Comparison of ENCODE assay signal across 17 cellular contexts in genomic region chr1:245990315-245991022, GRCh38.
A peak's percentile ranks its signal among the peaks of the same experiment; 100 is the strongest.
DNase-seq lines count a peak whose midpoint lies in the region; ATAC-seq and TF ChIP-seq lines count a peak whose summit lies in the region.
"Had no signal": no experiment of that assay in that cellular context is flagged by ENCODE, and none has a peak within 500 bp of the region (broad histone marks: within the 10 kb centered on the region; RNA-seq: fewer than 3 reads in every experiment).

No MANE protein-coding gene starts in this region.

- DNase-seq in memory B cell (ENCODE audit: low spot score in 2 of 2) (no peak), colonic mucosa (no peak), NCI-H1417 (lab: John Stamatoyannopoulos, UW) (no peak)
- DNase-seq in activated CD4-positive, alpha-beta T cell treated with anti-CD3 and anti-CD28 coated beads for 1 hour = no peak
- DNase-seq: activated naive CD4-positive, alpha-beta T cell treated with Interleukin-2 at 50 U/mL for 16 hours; AML-193; Calu3; gastrocnemius medialis; GF-D8; retina; T-helper 2 cell had no signal

- H3K4me2 ChIP-seq in KMS-11 = peak overlapping the region; percentile 26; the same call in 1 of the 2 replicates

- peaks cover 16% of the 10 kb centered on the region for H3K4me1 ChIP-seq in KMS-11 (ENCODE audit: low read depth, poor library complexity, severe bottlenecking)
- no peaks in the 10 kb centered on the region for H3K4me1 ChIP-seq in colonic mucosa
- H3K4me1 ChIP-seq: gastrocnemius medialis had no signal

- no peak overlapping the region for H3K4me3 Mint-ChIP-seq in memory B cell
- H3K4me3 Mint-ChIP-seq: neural crest cell had no signal

- H3K27ac ChIP-seq in KMS-11 (no peak overlapping the region), colonic mucosa (no peak overlapping the region)
- H3K27ac ChIP-seq: gastrocnemius medialis had no signal

- H3K36me3 Mint-ChIP-seq in memory B cell = peaks cover 10% of the 10 kb centered on the region

- H3K79me2 ChIP-seq in KMS-11 (ENCODE audit: insufficient read depth, low read depth) = no peaks in the 10 kb centered on the region

- H3K4me3 ChIP-seq in KMS-11 (IDR thresholded peaks at IDR 0.05; ENCODE audit: insufficient read depth, low read depth, low read length) (no peak overlapping the region), colonic mucosa (no peak overlapping the region)
- H3K4me3 ChIP-seq: gastrocnemius medialis had no signal

- peak overlapping the region; percentile 50 for H3K27ac Mint-ChIP-seq in memory B cell

- intact Hi-C loops in colonic mucosa (cut with DNase I) = loop anchor here (10.0 kb wide), 1 partner anchor 116 kb away; no protein-coding TSS in a partner anchor

- H3K9me3 ChIP-seq in colonic mucosa = no peaks in the 10 kb centered on the region
- H3K9me3 ChIP-seq: gastrocnemius medialis had no signal

- peaks cover 2% of the 10 kb centered on the region for H3K9me3 Mint-ChIP-seq in memory B cell
- H3K9me3 Mint-ChIP-seq: neural crest cell had no signal

- H3K9ac ChIP-seq in KMS-11 (no peak overlapping the region), colonic mucosa (ENCODE audit: low read depth in 2 of 2, low read length in 2 of 2) (no peak overlapping the region)

- TF ChIP-seq CTCF in KMS-11 (conservative IDR thresholded peaks at IDR 0.05; ENCODE audit: low read depth, low read length) (no peak), colonic mucosa (IDR thresholded peaks at IDR 0.05) (no peak)

- H3K27me3 ChIP-seq in KMS-11 (ENCODE audit: insufficient read depth, low read depth) (no peaks in the 10 kb centered on the region), colonic mucosa (no peaks in the 10 kb centered on the region)
- H3K27me3 ChIP-seq: gastrocnemius medialis had no signal

- no peak overlapping the region for H2AFZ ChIP-seq in KMS-11 (ENCODE audit: low read depth)

- ATAC-seq in GM18870 (IDR thresholded peaks at IDR 0.05; ENCODE audit: unreplicated experiment) (peak; percentile 96), HG02759 (IDR thresholded peaks at IDR 0.05; ENCODE audit: unreplicated experiment) (peak; percentile 92), memory B cell (ENCODE audit: low read depth) (no peak), HG03095 (IDR thresholded peaks at IDR 0.05; ENCODE audit: unreplicated experiment) (no peak)
- ATAC-seq: activated CD4-positive, CD25-positive, alpha-beta regulatory T cell treated with anti-CD3 and anti-CD28 coated beads, Interleukin-2, amount 50 U/mL, for 24 hours; gastrocnemius medialis had no signal

- peaks cover 4% of the 10 kb centered on the region for H3K4me1 Mint-ChIP-seq in memory B cell

- peaks cover 2% of the 10 kb centered on the region for H3K27me3 Mint-ChIP-seq in memory B cell

- no peaks in the 10 kb centered on the region for H4K20me1 ChIP-seq in KMS-11 (ENCODE audit: insufficient read depth)

- H3K36me3 ChIP-seq in KMS-11 (ENCODE audit: insufficient read depth) (no peaks in the 10 kb centered on the region), colonic mucosa (no peaks in the 10 kb centered on the region)
- H3K36me3 ChIP-seq: gastrocnemius medialis had no signal

Comparison
In these comparisons a context has a peak if more than half of its experiments do, and no peak if none do; other contexts are left out.
1. ATAC-seq: peak in GM18870 (single experiment) and HG02759 (single experiment); none in memory B cell (single experiment) and HG03095 (single experiment).